1 cellular context compared by ENCODE assay signal in genomic region chr2:201852462-201852861, GRCh38.
TF ChIP-seq lines count a peak whose summit lies in the region.

No MANE protein-coding gene starts in this region.

TF ChIP-seq in SK-N-SH, 30 proteins besides CTCF, POLR2A, EP300 and RAD21:
- TF ChIP-seq REST (IDR thresholded peaks at IDR 0.05; ENCODE audit: low read depth, low read length) (no peak), NFIC (IDR thresholded peaks at IDR 0.05; ENCODE audit: borderline replicate concordance) (no peak), YY1 (IDR thresholded peaks at IDR 0.05; ENCODE audit: low read depth) (no peak), GATA2 (CRISPR knock-in tag; IDR thresholded peaks at IDR 0.05) (no peak), PBX3 (IDR thresholded peaks at IDR 0.05) (no peak), RXRA (IDR thresholded peaks at IDR 0.05; ENCODE audit: borderline replicate concordance, low read depth) (no peak), FOXJ3 (CRISPR knock-in tag; IDR thresholded peaks at IDR 0.05) (no peak), ELF1 (IDR thresholded peaks at IDR 0.05) (no peak), FOSL2 (IDR thresholded peaks at IDR 0.05; ENCODE audit: borderline replicate concordance, low read depth) (no peak), JUND (IDR thresholded peaks at IDR 0.05) (no peak), EZH2phosphoT487 (IDR thresholded peaks at IDR 0.05; ENCODE audit: borderline replicate concordance, low read depth) (no peak), USF2 (IDR thresholded peaks at IDR 0.05; ENCODE audit: borderline replicate concordance, low read depth, low read length) (no peak), NRF1 (IDR thresholded peaks at IDR 0.05; ENCODE audit: low read depth, low read length) (no peak), MEF2A (IDR thresholded peaks at IDR 0.05; ENCODE audit: borderline replicate concordance, low read depth) (no peak), RFX5 (IDR thresholded peaks at IDR 0.05; ENCODE audit: low read length) (no peak), SMC3 (IDR thresholded peaks at IDR 0.05; ENCODE audit: low read depth, low read length) (no peak), TEAD4 (IDR thresholded peaks at IDR 0.05; ENCODE audit: borderline replicate concordance, insufficient read depth) (no peak), CHD2 (IDR thresholded peaks at IDR 0.05; ENCODE audit: low read length, partially characterized antibody) (no peak), FOXM1 (IDR thresholded peaks at IDR 0.05; ENCODE audit: low read depth) (no peak)
